5 cellular contexts compared by ENCODE assay signal in the genomic region with DNA sequence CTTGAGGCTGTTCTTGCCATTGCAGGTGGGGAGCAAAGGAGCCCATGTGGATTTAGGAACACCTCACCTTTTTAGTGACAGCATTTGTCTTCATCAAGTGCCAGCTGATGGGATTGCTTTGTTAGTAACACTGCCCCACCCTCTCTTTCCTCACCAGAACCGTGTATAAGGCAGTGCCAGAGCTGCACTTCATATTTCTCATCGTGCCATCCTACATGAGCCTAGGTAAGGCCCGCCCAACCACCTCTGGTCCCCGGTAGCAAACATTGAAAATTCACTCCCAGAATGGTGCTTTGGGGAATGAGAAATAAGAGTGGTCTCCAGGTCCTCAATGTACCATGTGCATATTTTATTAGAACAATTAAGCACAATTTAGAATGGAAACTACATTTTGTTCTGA. TPM values are rescaled to one million over a fixed set of nuclear protein-coding genes. Genes with fewer than 3 reads are reported as not detected.
"Had no signal": no experiment of that assay in that cellular context is flagged by ENCODE, and none has a peak within 500 bp of the region (broad histone marks: within the 10 kb centered on the region; RNA-seq: fewer than 3 reads in every experiment).

No MANE protein-coding gene starts in this region.

- DNase-seq: H9, HCEC 1CT, IMR-90 had no signal

- H3K27ac Mint-ChIP-seq: GM23338, H9 had no signal

- H3K4me3 ChIP-seq: GM23338 had no signal

- H3K4me3 Mint-ChIP-seq: GM23338, H9 had no signal

- H3K9me3 Mint-ChIP-seq: GM23338, H9 had no signal

- ATAC-seq: GM23338 had no signal

RNA-seq across cellular contexts. Expression of a gene that starts 22.7 kb away (rescaled TPM):
- total RNA-seq: GM23338, HT-29, IMR-90 had no signal
